Comparison of ENCODE assay signal across 14 cellular contexts in genomic region chr4:151173751-151174325, GRCh38.
A peak's percentile ranks its signal among the peaks of the same experiment; 100 is the strongest.
DNase-seq lines count a peak whose midpoint lies in the region; ATAC-seq and TF ChIP-seq lines count a peak whose summit lies in the region.
"Had no signal": no experiment of that assay in that cellular context is flagged by ENCODE, and none has a peak within 500 bp of the region (broad histone marks: within the 10 kb centered on the region; RNA-seq: fewer than 3 reads in every experiment).

No MANE protein-coding gene starts in this region.

- H3K79me2 ChIP-seq in trophoblast cell (ENCODE audit: control insufficient read depth, insufficient read depth, low read length, poor library complexity), result no peaks in the 10 kb centered on the region

- 35% methylated on average over 2 of the region's 3 CpGs for WGBS in mesenchymal stem cell
- WGBS in prostate gland, result 10% methylated on average over 3 of the region's 3 CpGs
- WGBS in trophoblast cell (ENCODE audit: extremely low coverage, insufficient coverage, insufficient read length), result no CpG with 5 or more reads among the region's 3 CpGs

- H2BK120ac ChIP-seq in mesenchymal stem cell (ENCODE audit: low read depth, low read length) (no peak overlapping the region), trophoblast cell (ENCODE audit: insufficient read depth, low read length, poor library complexity) (no peak overlapping the region)

- no peak overlapping the region for H2BK5ac ChIP-seq in mesenchymal stem cell (ENCODE audit: low read depth, low read length, poor library complexity, severe bottlenecking)
- no peak overlapping the region for H2BK5ac ChIP-seq in trophoblast cell (ENCODE audit: low read depth, low read length, poor library complexity)

- H3K23ac ChIP-seq in mesenchymal stem cell (ENCODE audit: low read length in 2 of 2) (no peak overlapping the region), trophoblast cell (ENCODE audit: low read length) (no peak overlapping the region)

- H2AK5ac ChIP-seq in mesenchymal stem cell (ENCODE audit: low read length, severe bottlenecking) (no peak overlapping the region), trophoblast cell (ENCODE audit: low read length) (no peak overlapping the region)

- H3K27ac ChIP-seq in mesenchymal stem cell (ENCODE audit: low read length, poor library complexity, severe bottlenecking) (no peak overlapping the region), tibial artery (no peak overlapping the region), prostate gland (no peak overlapping the region), trophoblast cell (ENCODE audit: low read depth, low read length) (no peak overlapping the region)

- H2BK12ac ChIP-seq in mesenchymal stem cell (ENCODE audit: low read length in 2 of 2) (no peak overlapping the region), trophoblast cell (ENCODE audit: low read length) (no peak overlapping the region)

- peak overlapping the region; percentile 37 to 66 for H3K18ac ChIP-seq in mesenchymal stem cell (ENCODE audit: low read depth in 1 of 2, low read length in 2 of 2)
- H3K18ac ChIP-seq in trophoblast cell (ENCODE audit: low read length), result no peak overlapping the region

- H3K4ac ChIP-seq in mesenchymal stem cell (ENCODE audit: low read depth in 1 of 2, low read length in 2 of 2) (no peak overlapping the region), trophoblast cell (ENCODE audit: low read depth, low read length) (no peak overlapping the region)

- no peak for TF ChIP-seq POLR2A in prostate gland (IDR thresholded peaks at IDR 0.05)

- ATAC-seq in GM18867 (IDR thresholded peaks at IDR 0.05; ENCODE audit: unreplicated experiment), result no peak
- ATAC-seq: activated CD8-positive, alpha-beta T cell treated with anti-CD3 and anti-CD28 coated beads, Interleukin-2, amount 10 ng/mL, durations not matched to agents 7 days and 5 days; PC-3 had no signal

- no peak overlapping the region for H2AFZ ChIP-seq in mesenchymal stem cell (ENCODE audit: low read depth, low read length)
- H2AFZ ChIP-seq in trophoblast cell (ENCODE audit: insufficient read depth, low read length, poor library complexity), result no peak overlapping the region

- intact Hi-C loops in tibial artery (cut with DNase I; ENCODE audit: low total_unique reads), result loop anchor here (2.0 kb wide), 1 partner anchor 25 kb away; no protein-coding TSS in a partner anchor
- intact Hi-C loops in prostate gland (cut with DNase I), result no loop called here

- in situ Hi-C loops in astrocyte of the spinal cord (cut with HindIII; ENCODE audit: low sequenced_read_pairs), result no loop called here

- peak; percentile 62 for DNase-seq in astrocyte of the spinal cord (ENCODE audit: low read depth, low spot score)
- peak; percentile 81 for DNase-seq in fibroblast of the aortic adventitia (ENCODE audit: low read depth)
- DNase-seq in mesenchymal stem cell, result peak; percentile 40
- DNase-seq in tibial artery, result peak; percentile 56 to 76
- DNase-seq in iPS-NIHi7 (ENCODE audit: extremely low spot score), result no peak
- DNase-seq in prostate gland (ENCODE audit: low spot score), result no peak
- DNase-seq in trophoblast cell, result no peak
- DNase-seq: activated CD8-positive, alpha-beta T cell treated with anti-CD3 and anti-CD28 coated beads, Interleukin-2, amount 10 ng/mL, durations not matched to agents 7 days and 5 days; GDM1; H9; NCI-H526 treated with DMSO at 0.1 percent for 48 hours; occipital lobe; PC-3 had no signal

- H4K91ac ChIP-seq in mesenchymal stem cell (ENCODE audit: low read length) (no peak overlapping the region), trophoblast cell (ENCODE audit: low read depth, low read length) (no peak overlapping the region)

- no peak for TF ChIP-seq CTCF in astrocyte of the spinal cord (IDR thresholded peaks at IDR 0.05; ENCODE audit: low read depth, low read length)
- TF ChIP-seq CTCF in fibroblast of the aortic adventitia (IDR thresholded peaks at IDR 0.05; ENCODE audit: insufficient read depth, low read length), result no peak
- TF ChIP-seq CTCF in tibial artery (IDR thresholded peaks at IDR 0.05), result no peak
- TF ChIP-seq CTCF in prostate gland (IDR thresholded peaks at IDR 0.05), result no peak

- H3K4me2 ChIP-seq in mesenchymal stem cell (ENCODE audit: low read length, poor library complexity, severe bottlenecking) (no peak overlapping the region), trophoblast cell (ENCODE audit: low read length) (no peak overlapping the region)

- H3K36me3 ChIP-seq in mesenchymal stem cell (ENCODE audit: control insufficient read depth in 1 of 2, insufficient read depth in 2 of 2, low read depth in 1 of 2, low read length in 2 of 2) (peaks cover 18 to 79% of the 10 kb centered on the region in 2 experiments), tibial artery (peaks cover 19 to 43% (median 32%) of the 10 kb centered on the region in 3 donors), prostate gland (no peaks in the 10 kb centered on the region), trophoblast cell (ENCODE audit: control insufficient read depth in 1 of 2, insufficient read depth in 2 of 2, low read length in 2 of 2) (peaks cover 7 to 17% of the 10 kb centered on the region in 2 experiments)

- H3K4me3 ChIP-seq in astrocyte of the spinal cord (ENCODE audit: low read depth, low read length) (no peak overlapping the region), fibroblast of the aortic adventitia (ENCODE audit: low read depth, low read length) (no peak overlapping the region), mesenchymal stem cell (ENCODE audit: insufficient read depth in 1 of 2, low read depth in 1 of 2, low read length in 2 of 2) (no peak overlapping the region), tibial artery (no peak overlapping the region), prostate gland (no peak overlapping the region), trophoblast cell (ENCODE audit: low read depth, low read length) (no peak overlapping the region)

- H3K9me3 ChIP-seq in mesenchymal stem cell (ENCODE audit: control insufficient read depth, low read length), result no peaks in the 10 kb centered on the region
- H3K9me3 ChIP-seq in tibial artery, result no peaks in the 10 kb centered on the region
- no peaks in the 10 kb centered on the region for H3K9me3 ChIP-seq in prostate gland
- H3K9me3 ChIP-seq in trophoblast cell (ENCODE audit: insufficient read depth, low read depth, low read length), result no peaks in the 10 kb centered on the region

- no peaks in the 10 kb centered on the region for H3K27me3 ChIP-seq in mesenchymal stem cell (ENCODE audit: control insufficient read depth in 1 of 2, insufficient read depth in 1 of 2, low read length in 2 of 2)
- H3K27me3 ChIP-seq in tibial artery, result no peaks in the 10 kb centered on the region
- no peaks in the 10 kb centered on the region for H3K27me3 ChIP-seq in prostate gland (replicated peaks; ENCODE audit: insufficient read depth)
- H3K27me3 ChIP-seq in trophoblast cell (ENCODE audit: insufficient read depth, low read length), result no peaks in the 10 kb centered on the region

- H4K8ac ChIP-seq in mesenchymal stem cell (ENCODE audit: low read length) (no peak overlapping the region), trophoblast cell (ENCODE audit: low read depth, low read length) (no peak overlapping the region)

- H3K14ac ChIP-seq in mesenchymal stem cell (ENCODE audit: low read length in 2 of 2) (no peak overlapping the region), trophoblast cell (ENCODE audit: low read length) (no peak overlapping the region)

- H3K4me1 ChIP-seq in mesenchymal stem cell (ENCODE audit: control insufficient read depth, insufficient read depth, low read depth, low read length), result peaks cover under 1% of the 10 kb centered on the region
- H3K4me1 ChIP-seq in tibial artery, result peaks cover 0 to 13% (median 6%) of the 10 kb centered on the region in 4 donors
- no peaks in the 10 kb centered on the region for H3K4me1 ChIP-seq in prostate gland (replicated peaks)
- H3K4me1 ChIP-seq in trophoblast cell (ENCODE audit: control insufficient read depth in 1 of 2, insufficient read depth in 2 of 2, low read length in 2 of 2), result peaks cover 0 to 3% of the 10 kb centered on the region in 2 experiments

- H2BK15ac ChIP-seq in mesenchymal stem cell (ENCODE audit: low read depth, poor library complexity, severe bottlenecking), result no peak overlapping the region

- H3K79me1 ChIP-seq in mesenchymal stem cell (replicated peaks; ENCODE audit: low read length, poor library complexity, severe bottlenecking), result peaks cover 20% of the 10 kb centered on the region
- H3K79me1 ChIP-seq in trophoblast cell (ENCODE audit: low read length), result no peaks in the 10 kb centered on the region

- no peak overlapping the region for H4K12ac ChIP-seq in trophoblast cell (ENCODE audit: low read depth, low read length)

- H3K9ac ChIP-seq in mesenchymal stem cell (ENCODE audit: low read length) (no peak overlapping the region), trophoblast cell (ENCODE audit: low read length) (no peak overlapping the region)

Comparison
In these comparisons a context has a peak if more than half of its experiments do, and no peak if none do; other contexts are left out.
1. DNase-seq: peak in astrocyte of the spinal cord (single experiment), fibroblast of the aortic adventitia (single experiment), mesenchymal stem cell (single experiment) and tibial artery (2 of 2); none in iPS-NIHi7 (single experiment), prostate gland (single experiment) and trophoblast cell (0 of 2).